ENCODE assay signal across 8 cellular contexts in the genomic region with DNA sequence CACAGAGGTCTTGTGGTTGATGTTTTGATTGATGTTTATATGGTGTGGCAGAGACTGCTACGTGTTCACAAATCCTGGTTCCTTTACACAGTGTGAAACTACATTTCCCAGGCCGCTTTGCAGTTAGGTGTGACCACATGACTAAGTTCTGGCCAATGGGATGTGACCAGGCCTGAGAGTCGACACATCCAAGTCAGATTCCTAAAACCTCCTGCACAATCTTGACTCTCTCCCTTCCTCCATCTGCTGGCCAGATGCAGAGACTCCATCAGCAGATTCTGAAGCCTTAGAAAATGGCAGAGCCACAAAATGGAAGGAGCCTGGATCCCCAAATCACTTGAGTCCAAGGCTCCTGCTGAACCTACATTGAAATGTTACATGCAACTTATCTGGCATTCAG. TPM values are rescaled to one million over a fixed set of nuclear protein-coding genes. Genes with fewer than 3 reads are reported as not detected.
DNase-seq lines count a peak whose midpoint lies in the region; ATAC-seq and TF ChIP-seq lines count a peak whose summit lies in the region.

No MANE protein-coding gene starts in this region.

- no peak overlapping the region for H3K18ac ChIP-seq in mesendoderm (ENCODE audit: low read length)

- H3K27me3 ChIP-seq in DOHH2 (ENCODE audit: control insufficient read depth, low read length), result no peaks in the 10 kb centered on the region
- no peaks in the 10 kb centered on the region for H3K27me3 ChIP-seq in body of pancreas
- H3K27me3 ChIP-seq in mesendoderm (ENCODE audit: insufficient read depth, low read length, poor library complexity), result no peaks in the 10 kb centered on the region
- H3K27me3 ChIP-seq in ascending aorta, result no peaks in the 10 kb centered on the region

- no peaks in the 10 kb centered on the region for H3K79me1 ChIP-seq in mesendoderm (ENCODE audit: low read length)

- H3K9me3 ChIP-seq in DOHH2 (ENCODE audit: control insufficient read depth, insufficient read depth, low read length), result peaks cover 6% of the 10 kb centered on the region; the same call in 1 of the 2 replicates
- no peaks in the 10 kb centered on the region for H3K9me3 ChIP-seq in body of pancreas
- H3K9me3 ChIP-seq in ascending aorta, result no peaks in the 10 kb centered on the region

- ATAC-seq in body of pancreas, result peak; percentile 66
- no peak for ATAC-seq in HG03469 (IDR thresholded peaks at IDR 0.05; ENCODE audit: unreplicated experiment)

- intact Hi-C loops in body of pancreas (cut with DNase I) (no loop called here), ascending aorta (cut with DNase I) (no loop called here)

- H3K4me3 ChIP-seq in DOHH2 (ENCODE audit: low read length) (peak overlapping the region; percentile 17; the same call in 1 of the 2 replicates), body of pancreas (no peak overlapping the region), mesendoderm (ENCODE audit: low read length) (no peak overlapping the region), ascending aorta (no peak overlapping the region)

- no peaks in the 10 kb centered on the region for H3K79me2 ChIP-seq in DOHH2 (ENCODE audit: control insufficient read depth, low read length)
- H3K79me2 ChIP-seq in mesendoderm (ENCODE audit: control insufficient read depth, insufficient read depth, low read length), result no peaks in the 10 kb centered on the region

- H4K8ac ChIP-seq in mesendoderm (ENCODE audit: low read depth, low read length), result no peak overlapping the region

- H3K4ac ChIP-seq in mesendoderm (ENCODE audit: low read depth, low read length), result no peak overlapping the region

- no peaks in the 10 kb centered on the region; the same call in 1 of the 2 replicates for H3F3A ChIP-seq in DOHH2 (ENCODE audit: control insufficient read depth, insufficient read depth)

- H3K9ac ChIP-seq in mesendoderm (ENCODE audit: low read length), result no peak overlapping the region

- H2BK5ac ChIP-seq in mesendoderm (ENCODE audit: low read length), result no peak overlapping the region

- H4K20me1 ChIP-seq in DOHH2 (ENCODE audit: control insufficient read depth, insufficient read depth, low read depth, low read length), result no peaks in the 10 kb centered on the region

- DNase-seq in M059J (ENCODE audit: low read depth) (peak; percentile 48), body of pancreas (peak in 3 of 4 donors; percentile 43 to 49 (median 46)), mesendoderm (peak; percentile 96), DMS79 treated with DMSO at 0.1 percent for 48 hours (lab: John Stamatoyannopoulos, UW) (no peak), NCI-H774 (lab: John Stamatoyannopoulos, UW) (no peak), ascending aorta (ENCODE audit: low spot score in 2 of 2) (no peak)

- no peak overlapping the region for H2BK120ac ChIP-seq in mesendoderm (ENCODE audit: low read depth, low read length)

- H3K36me3 ChIP-seq in DOHH2 (ENCODE audit: control insufficient read depth, low read length) (no peaks in the 10 kb centered on the region), body of pancreas (replicated peaks in 1 of 2; ENCODE audit: insufficient read depth in 1 of 2, low read depth in 2 of 2) (peaks cover 0 to 13% of the 10 kb centered on the region in 2 donors), mesendoderm (ENCODE audit: control insufficient read depth, insufficient read depth, low read length) (peaks cover 28% of the 10 kb centered on the region), ascending aorta (peaks cover 48 to 79% of the 10 kb centered on the region in 2 donors)

- H3K4me1 ChIP-seq in DOHH2 (ENCODE audit: control insufficient read depth, low read length), result peaks cover 19% of the 10 kb centered on the region
- peaks cover 14% of the 10 kb centered on the region for H3K4me1 ChIP-seq in body of pancreas
- H3K4me1 ChIP-seq in mesendoderm (ENCODE audit: control insufficient read depth, low read depth, low read length), result no peaks in the 10 kb centered on the region
- no peaks in the 10 kb centered on the region for H3K4me1 ChIP-seq in ascending aorta

- peak overlapping the region; percentile 15 for H3K4me2 ChIP-seq in DOHH2 (ENCODE audit: low read length)
- H3K4me2 ChIP-seq in mesendoderm (ENCODE audit: low read length), result no peak overlapping the region

- no peak overlapping the region for H2AK5ac ChIP-seq in mesendoderm (ENCODE audit: low read length)

- no peak overlapping the region for H3K23ac ChIP-seq in mesendoderm (ENCODE audit: low read length)

- H4K5ac ChIP-seq in mesendoderm (ENCODE audit: low read length), result no peak overlapping the region

- no peak overlapping the region for H2BK15ac ChIP-seq in mesendoderm (replicated peaks; ENCODE audit: low read depth)

- 72% methylated on average over 3 of the region's 3 CpGs for WGBS in body of pancreas, 2 donors
- no CpG with 5 or more reads among the region's 3 CpGs for WGBS in mesendoderm (ENCODE audit: extremely low coverage, insufficient coverage, low lambda C conversion rate)

- H3K27ac ChIP-seq in DOHH2 (ENCODE audit: low read depth, low read length), result peak overlapping the region; percentile 30
- H3K27ac ChIP-seq in body of pancreas, result peak overlapping the region in 2 of 4 donors; percentile 30 to 37
- H3K27ac ChIP-seq in mesendoderm (ENCODE audit: low read depth, low read length), result no peak overlapping the region
- H3K27ac ChIP-seq in ascending aorta, result no peak overlapping the region

- TF ChIP-seq CTCF in DOHH2 (IDR thresholded peaks at IDR 0.05; ENCODE audit: low read depth, low read length, poor library complexity, severe bottlenecking) (no peak), body of pancreas (IDR thresholded peaks at IDR 0.05) (no peak), ascending aorta (IDR thresholded peaks at IDR 0.05) (no peak)

- no peak overlapping the region for H3K56ac ChIP-seq in mesendoderm (ENCODE audit: low read length)

- TF ChIP-seq POLR2A in body of pancreas (IDR thresholded peaks at IDR 0.05), result no peak

- no peaks in the 10 kb centered on the region for H3K9me2 ChIP-seq in DOHH2 (replicated peaks; ENCODE audit: control insufficient read depth, low read length)

RNA-seq across cellular contexts. Expression of gene CD37, which starts 12.6 kb away (rescaled TPM):
- not detected in 2 replicates for total RNA-seq in M059J (2014; rRNA removed; shearing (Covaris generic))
- total RNA-seq in body of pancreas, result 1 to 10 TPM; 4.0 to 6.2 TPM
- 0.13 TPM for polyA plus RNA-seq in mesendoderm (2013, experiment 1 of 2)
- polyA plus RNA-seq in mesendoderm (2013, experiment 2 of 2), result 0.17 TPM
- 15.6 TPM for total RNA-seq in ascending aorta

RNA-seq across cellular contexts. Expression of gene TEAD2, which starts 14.4 kb away (rescaled TPM):
- 17.4 and 20.3 TPM in 2 replicates for total RNA-seq in M059J (2014; rRNA removed; shearing (Covaris generic))
- 10 to 100 TPM; 12.2 to 15.2 TPM for total RNA-seq in body of pancreas
- 163 TPM for polyA plus RNA-seq in mesendoderm (2013, experiment 1 of 2)
- 145 TPM for polyA plus RNA-seq in mesendoderm (2013, experiment 2 of 2)
- 51.4 TPM for total RNA-seq in ascending aorta

RNA-seq across cellular contexts. Expression of gene DKKL1, which starts 15.8 kb away (rescaled TPM):
- not detected in 2 replicates for total RNA-seq in M059J (2014; rRNA removed; shearing (Covaris generic))
- total RNA-seq in body of pancreas (not detected), ascending aorta (not detected)
- polyA plus RNA-seq in mesendoderm (2013, experiment 1 of 2), result 1.4 TPM
- polyA plus RNA-seq in mesendoderm (2013, experiment 2 of 2), result 1.5 TPM

RNA-seq across cellular contexts. Expression of gene SLC6A16, which starts 22.8 kb away (rescaled TPM):
- total RNA-seq in M059J (2014; rRNA removed; shearing (Covaris generic)), result 0.05 TPM in 2 replicates
- total RNA-seq in body of pancreas (1 to 10 TPM in 1 of 2 donors, under 1 TPM in 1; 0.99 to 1.6 TPM), ascending aorta (0.85 TPM)
- polyA plus RNA-seq in mesendoderm (2013, experiment 1 of 2), result 0.32 TPM
- polyA plus RNA-seq in mesendoderm (2013, experiment 2 of 2), result 0.41 TPM

RNA-seq across cellular contexts. Expression of gene KASH5, which starts 40.2 kb away (rescaled TPM):
- total RNA-seq in M059J (2014; rRNA removed; shearing (Covaris generic)), result not detected in 2 replicates
- total RNA-seq in body of pancreas (1 to 10 TPM in 1 of 2 donors, under 1 TPM in 1; 0.66 to 2.6 TPM), ascending aorta (not detected)
- not detected for polyA plus RNA-seq in mesendoderm (2013, experiment 1 of 2)
- 0.03 TPM for polyA plus RNA-seq in mesendoderm (2013, experiment 2 of 2)

Comparison
In these comparisons a context has a peak if more than half of its experiments do, and no peak if none do; other contexts are left out.
1. DNase-seq: peak in M059J (single experiment), body of pancreas (3 of 4) and mesendoderm (single experiment); none in DMS79 treated with DMSO at 0.1 percent for 48 hours (single experiment), NCI-H774 (single experiment) and ascending aorta (0 of 2).